Comparison of ENCODE assay signal across 37 cellular contexts in the genomic region with DNA sequence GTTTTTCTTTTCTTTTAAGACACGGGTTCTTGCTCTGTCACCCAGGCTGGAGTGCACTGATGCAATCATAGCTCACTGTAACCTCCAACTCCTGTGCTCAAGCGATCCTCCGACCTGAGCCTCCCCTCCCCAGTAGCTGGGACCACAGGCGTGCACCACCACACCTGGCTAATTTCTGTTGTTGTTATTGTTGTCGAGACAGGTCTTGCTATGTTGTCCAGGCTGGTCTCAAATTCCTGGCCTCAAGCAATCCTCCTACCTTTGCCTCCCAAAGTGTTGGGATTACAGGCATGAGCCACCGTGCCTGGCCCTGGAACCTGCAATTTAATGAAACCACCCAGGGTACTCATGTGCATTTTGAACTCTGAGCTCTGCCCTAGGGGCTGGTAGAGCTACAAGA. TPM values are rescaled to one million over a fixed set of nuclear protein-coding genes. Genes with fewer than 3 reads are reported as not detected.
"Had no signal": no experiment of that assay in that cellular context is flagged by ENCODE, and none has a peak within 500 bp of the region (broad histone marks: within the 10 kb centered on the region; RNA-seq: fewer than 3 reads in every experiment).

No MANE protein-coding gene starts in this region.

- DNase-seq: cortex of kidney; dorsolateral prefrontal cortex; effector CD4-positive, alpha-beta T cell; foreskin keratinocyte; heart left ventricle; left cardiac atrium; left lung; mesenchymal stem cell; midbrain; naive thymus-derived CD8-positive, alpha-beta T cell; pancreas; stimulated activated CD4-positive, alpha-beta T cell treated with anti-CD3 and anti-CD28 coated beads, Interleukin-12 subunit alpha, Interleukin-12 subunit beta, amount 100 ng/mL, for 4 hours; stimulated activated CD4-positive, alpha-beta T cell treated with anti-CD3 and anti-CD28 coated beads, Interleukin-1b, Interleukin-23, amount 100 ng/mL, for 48 hours; stimulated activated CD4-positive, alpha-beta T cell treated with anti-CD3 and anti-CD28 coated beads, Interleukin-4, amount 100 ng/mL, for 1 hour; stimulated activated CD8-positive, alpha-beta memory T cell treated with anti-CD3 and anti-CD28 coated beads, Interleukin-4, amount 100 ng/mL, for 48 hours; stimulated activated naive CD4-positive, alpha-beta T cell; stimulated activated naive CD8-positive, alpha-beta T cell treated with anti-CD3 and anti-CD28 coated beads, Interleukin-15, amount 100 ng/mL, for 72 hours; transverse colon had no signal

- H3K4me1 ChIP-seq: esophagus muscularis mucosa, foreskin keratinocyte, gastroesophageal sphincter, heart left ventricle, left lung, pancreas, suprapubic skin, transverse colon, vagina had no signal

- H3K27ac Mint-ChIP-seq: stimulated activated naive CD8-positive, alpha-beta T cell treated with anti-CD3 and anti-CD28 coated beads, Interleukin-15, amount 100 ng/mL, for 72 hours had no signal

- H3K27ac ChIP-seq: dorsolateral prefrontal cortex, esophagus muscularis mucosa, foreskin keratinocyte, gastroesophageal sphincter, heart left ventricle, hepatocyte, left lung, neutrophil, pancreas, suprapubic skin, transverse colon, vagina had no signal

- H2AFZ ChIP-seq: hepatocyte had no signal

- H3K4me3 ChIP-seq: dorsolateral prefrontal cortex, esophagus muscularis mucosa, gastroesophageal sphincter, heart left ventricle, hepatocyte, left lung, pancreas, smooth muscle cell, suprapubic skin, transverse colon, vagina had no signal

- ATAC-seq: foreskin keratinocyte; gastroesophageal sphincter; left cardiac atrium; left lung; naive thymus-derived CD8-positive, alpha-beta T cell; sciatic nerve; stimulated activated naive CD8-positive, alpha-beta T cell treated with anti-CD3 and anti-CD28 coated beads, Interleukin-15, amount 100 ng/mL, for 72 hours had no signal

- H3K9me3 ChIP-seq: esophagus muscularis mucosa, gastroesophageal sphincter, heart left ventricle, left lung, neutrophil, pancreas, suprapubic skin, transverse colon, vagina had no signal

- H3K27me3 ChIP-seq: dorsolateral prefrontal cortex, esophagus muscularis mucosa, foreskin keratinocyte, gastroesophageal sphincter, heart left ventricle, hepatocyte, left lung, neutrophil, pancreas, suprapubic skin, transverse colon, vagina had no signal

- H3K9me3 Mint-ChIP-seq: naive thymus-derived CD8-positive, alpha-beta T cell; stimulated activated naive CD8-positive, alpha-beta T cell treated with anti-CD3 and anti-CD28 coated beads, Interleukin-15, amount 100 ng/mL, for 72 hours had no signal

- H3K27me3 Mint-ChIP-seq: naive thymus-derived CD8-positive, alpha-beta T cell; stimulated activated naive CD8-positive, alpha-beta T cell treated with anti-CD3 and anti-CD28 coated beads, Interleukin-15, amount 100 ng/mL, for 72 hours had no signal

- H3K4me1 Mint-ChIP-seq: stimulated activated naive CD8-positive, alpha-beta T cell treated with anti-CD3 and anti-CD28 coated beads, Interleukin-15, amount 100 ng/mL, for 72 hours had no signal

- H3K36me3 ChIP-seq: neutrophil had no signal

- H3K4me3 Mint-ChIP-seq: naive thymus-derived CD8-positive, alpha-beta T cell; stimulated activated naive CD8-positive, alpha-beta T cell treated with anti-CD3 and anti-CD28 coated beads, Interleukin-15, amount 100 ng/mL, for 72 hours had no signal

- H3K4me2 ChIP-seq: hepatocyte, smooth muscle cell had no signal

- FAIRE-seq: islet of Langerhans, pancreas had no signal

RNA-seq across cellular contexts. Expression of a gene that starts 27.9 kb away (rescaled TPM):
- total RNA-seq: left cardiac atrium had no signal
- polyA plus RNA-seq: naive thymus-derived CD8-positive, alpha-beta T cell had no signal

RNA-seq across cellular contexts. Expression of a gene that starts 50.3 kb away (rescaled TPM):
- total RNA-seq: epithelial cell of proximal tubule; esophagus muscularis mucosa; fibroblast of lung; gastroesophageal sphincter; heart left ventricle; hepatocyte; kidney epithelial cell; left cardiac atrium; left lung; lower leg skin; lung microvascular endothelial cell; mucosa of gallbladder; naive thymus-derived CD8-positive, alpha-beta T cell; omental fat pad; pancreas; posterior vena cava; sciatic nerve; smooth muscle cell; suprapubic skin; transverse colon; ureter; vagina had no signal
- polyA plus RNA-seq: fibroblast of lung; heart left ventricle; naive thymus-derived CD8-positive, alpha-beta T cell; neural cell; pancreas had no signal

RNA-seq across cellular contexts. Expression of a gene that starts 50.4 kb away (rescaled TPM):
- total RNA-seq: naive thymus-derived CD8-positive, alpha-beta T cell had no signal
- polyA plus RNA-seq: naive thymus-derived CD8-positive, alpha-beta T cell had no signal
